25 cellular contexts compared by ENCODE assay signal in the genomic region with DNA sequence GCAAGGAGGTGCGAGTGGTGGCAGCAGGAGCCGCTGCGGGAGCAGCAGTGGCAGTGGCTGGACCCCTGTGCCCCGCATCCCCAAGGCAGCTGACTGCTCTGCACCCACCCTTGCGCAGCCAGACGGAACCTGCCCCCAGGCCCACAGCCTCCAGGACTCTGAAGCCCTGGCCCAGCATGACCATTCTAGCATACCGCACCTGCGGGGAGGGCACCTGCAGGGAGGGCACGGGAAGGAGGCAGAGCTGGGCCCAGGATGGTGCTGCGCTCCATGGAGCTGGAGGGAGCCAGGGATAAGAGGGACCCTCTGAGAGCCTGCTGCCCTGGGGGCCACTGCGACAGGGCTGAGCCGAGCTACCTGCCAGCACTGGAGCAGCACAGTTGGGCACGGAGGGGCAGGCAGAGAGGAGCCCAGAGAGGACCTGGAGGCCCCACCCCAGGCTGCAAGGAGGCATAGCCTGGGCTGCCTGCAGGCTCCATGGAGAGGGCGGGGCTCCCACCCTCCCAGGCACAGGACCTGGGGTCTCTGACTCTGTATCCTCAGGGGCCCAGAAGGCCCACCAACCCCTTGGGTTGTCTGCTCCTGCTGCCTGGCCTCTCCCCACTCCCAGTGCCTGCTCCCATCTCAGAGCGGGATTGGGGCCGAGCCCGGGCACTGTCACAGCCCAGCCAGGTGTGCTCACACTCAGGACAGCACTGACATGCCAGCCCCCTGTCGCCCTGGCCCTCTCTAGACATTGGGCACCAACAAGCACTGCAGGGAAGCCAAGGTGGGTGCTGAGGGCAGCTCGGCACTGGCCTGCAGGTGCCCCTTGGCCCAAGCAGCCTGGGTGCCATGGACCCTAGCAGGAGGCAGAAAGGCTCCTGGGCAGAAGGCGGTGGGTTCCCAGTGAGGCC.
"Had no signal": no experiment of that assay in that cellular context is flagged by ENCODE, and none has a peak within 500 bp of the region (broad histone marks: within the 10 kb centered on the region; RNA-seq: fewer than 3 reads in every experiment).

No MANE protein-coding gene starts in this region.

- H3K9me3 ChIP-seq: esophagus muscularis mucosa, SK-N-SH, transverse colon had no signal

- H3K36me3 Mint-ChIP-seq: activated naive CD8-positive, alpha-beta T cell; memory B cell; neural progenitor cell had no signal

- DNase-seq: activated CD4-positive, alpha-beta T cell treated with anti-CD3 and anti-CD28 coated beads for 36 hours; activated CD4-positive, alpha-beta T cell treated with anti-CD3 and anti-CD28 coated beads, Interleukin-2, amount 50 U/mL, for 4 hours; activated CD8-positive, alpha-beta memory T cell treated with anti-CD3 and anti-CD28 coated beads for 24 hours; activated CD8-positive, alpha-beta memory T cell treated with anti-CD3 and anti-CD28 coated beads, Interleukin-2, amount 50 U/mL, for 4 hours; activated naive CD4-positive, alpha-beta T cell; activated T-cell treated with anti-CD3 and anti-CD28 coated beads, Interleukin-2, amount 50 U/mL, for 4 hours; dorsolateral prefrontal cortex; effector memory CD8-positive, alpha-beta T cell; hippocampal formation; naive B cell; retina; SK-N-SH; stimulated activated CD4-positive, alpha-beta T cell treated with anti-CD3 and anti-CD28 coated beads, Interleukin-4, amount 100 ng/mL, for 4 hours; transverse colon had no signal

- H3K9me2 ChIP-seq: SK-N-SH had no signal

- FAIRE-seq: colon, TTC549 had no signal

- H3K9me3 Mint-ChIP-seq: activated T-cell treated with anti-CD3 and anti-CD28 coated beads, Interleukin-2, amount 50 U/mL, for 4 hours; activated T-helper 2 cell treated with anti-CD3 and anti-CD28 coated beads, Interferon-gamma antibody, Interleukin-2, Interleukin-4, amounts not matched to agents 10 μg/mL and 5 μg/mL and 100 μg/mL, durations not matched to agents 14 hours and 24 hours and 36 hours; central memory CD8-positive, alpha-beta T cell; effector memory CD8-positive, alpha-beta T cell; neural progenitor cell; T-helper 2 cell treated with Interferon-gamma antibody and Interleukin-4, amounts not matched to agents 5 μg/mL and 100 μg/mL, for 36 hours had no signal

- H3K4me3 Mint-ChIP-seq: activated CD4-positive, alpha-beta T cell treated with anti-CD3 and anti-CD28 coated beads for 36 hours; activated naive CD8-positive, alpha-beta T cell; activated T-cell treated with anti-CD3 and anti-CD28 coated beads, Interleukin-2, amount 50 U/mL, for 4 hours; central memory CD8-positive, alpha-beta T cell; effector memory CD8-positive, alpha-beta T cell; memory B cell; naive B cell; neural progenitor cell; T-helper 2 cell treated with Interferon-gamma antibody and Interleukin-4, amounts not matched to agents 5 μg/mL and 100 μg/mL, for 36 hours had no signal

- H3K4me2 ChIP-seq: neural progenitor cell, SK-N-SH had no signal

- H3K4me1 Mint-ChIP-seq: activated CD4-positive, alpha-beta T cell treated with anti-CD3 and anti-CD28 coated beads for 36 hours; central memory CD8-positive, alpha-beta T cell; memory B cell; naive B cell; neural progenitor cell had no signal

- H3K27ac ChIP-seq: breast epithelium, dorsolateral prefrontal cortex, esophagus muscularis mucosa, neural progenitor cell, transverse colon had no signal

- H3K27me3 ChIP-seq: breast epithelium, neural progenitor cell, transverse colon had no signal

- H3K27ac Mint-ChIP-seq: activated CD4-positive, alpha-beta T cell treated with anti-CD3 and anti-CD28 coated beads for 36 hours; activated naive CD8-positive, alpha-beta T cell; activated T-helper 2 cell treated with anti-CD3 and anti-CD28 coated beads, Interferon-gamma antibody, Interleukin-2, Interleukin-4, amounts not matched to agents 10 μg/mL and 5 μg/mL and 100 μg/mL, durations not matched to agents 14 hours and 24 hours and 36 hours; effector memory CD8-positive, alpha-beta T cell; memory B cell; naive B cell; neural progenitor cell; progenitor cell of endocrine pancreas; T-helper 2 cell treated with Interferon-gamma antibody and Interleukin-4, amounts not matched to agents 5 μg/mL and 100 μg/mL, for 36 hours had no signal

- H3K36me3 ChIP-seq: breast epithelium, esophagus muscularis mucosa, neural progenitor cell, transverse colon had no signal

- ATAC-seq: activated CD4-positive, alpha-beta T cell treated with anti-CD3 and anti-CD28 coated beads for 36 hours; activated T-cell treated with anti-CD3 and anti-CD28 coated beads, Interleukin-2, amount 50 U/mL, for 4 hours; effector memory CD8-positive, alpha-beta T cell had no signal

- H3K4me1 ChIP-seq: breast epithelium, esophagus muscularis mucosa, neural progenitor cell, transverse colon had no signal

- H3K4me3 ChIP-seq: breast epithelium, dorsolateral prefrontal cortex, esophagus muscularis mucosa, neural progenitor cell, transverse colon had no signal

- H3K9ac ChIP-seq: neural progenitor cell, SK-N-SH had no signal
